In the genomic region with DNA sequence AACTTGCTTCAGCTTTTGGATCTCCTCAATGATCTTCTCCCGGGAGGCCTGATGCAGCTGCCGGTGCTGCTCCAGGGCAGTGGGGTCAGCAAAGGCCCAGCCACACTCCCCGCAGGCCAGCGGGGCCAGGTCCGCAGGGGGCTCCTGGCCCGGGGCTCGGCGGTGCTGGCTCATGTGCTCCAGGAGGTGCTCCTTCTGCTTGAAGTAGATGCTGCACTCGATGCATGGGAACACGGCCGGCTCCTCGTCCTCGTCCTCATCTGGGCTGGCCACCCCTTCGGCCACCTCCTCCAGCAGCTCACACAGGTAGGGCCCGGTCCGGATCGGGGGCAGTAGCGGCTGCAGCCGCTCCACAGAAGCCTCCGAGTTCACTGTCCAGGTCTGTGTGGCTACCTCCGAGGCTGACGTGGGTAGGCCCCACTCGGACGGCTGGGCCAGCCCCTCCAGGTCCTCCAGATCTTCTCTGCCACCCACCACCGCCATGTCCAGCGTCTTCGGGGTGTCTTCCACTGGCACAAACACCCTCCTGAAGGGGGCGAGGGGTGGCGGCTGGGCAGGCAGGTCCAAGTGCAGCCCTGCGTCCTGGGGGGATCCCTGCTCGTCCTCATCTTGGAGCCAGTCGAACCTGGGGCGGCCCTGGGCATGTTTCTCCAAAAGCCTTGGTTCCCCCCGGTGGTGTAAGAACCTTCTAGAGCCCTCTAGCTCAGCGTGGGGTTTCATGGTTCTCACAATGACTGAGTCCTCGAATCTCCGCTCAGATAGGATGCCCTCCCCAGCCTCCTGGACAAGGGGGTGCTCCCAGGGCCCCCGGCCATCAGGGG, we compare ENCODE assay signal across 35 cellular contexts. TPM values are rescaled to one million over a fixed set of nuclear protein-coding genes. Genes with fewer than 3 reads are reported as not detected.
"Had no signal": no experiment of that assay in that cellular context is flagged by ENCODE, and none has a peak within 500 bp of the region (broad histone marks: within the 10 kb centered on the region; RNA-seq: fewer than 3 reads in every experiment).

No MANE protein-coding gene starts in this region.

- H3K4me3 ChIP-seq: ascending aorta, cardiac muscle cell, Peyer's patch had no signal

- H3K4me1 ChIP-seq: Peyer's patch had no signal

- H3K9ac ChIP-seq: KMS-11 had no signal

- H3K27me3 ChIP-seq: ascending aorta, cardiac muscle cell, Peyer's patch had no signal

- H3K4me2 ChIP-seq: KMS-11 had no signal

- H3K36me3 ChIP-seq: ascending aorta, Peyer's patch had no signal

- DNase-seq: activated B cell treated with CpG ODN at 0.5 μM for 24 hours; activated CD4-positive, alpha-beta memory T cell treated with anti-CD3 and anti-CD28 coated beads, Interleukin-2, amount 10 ng/mL, durations not matched to agents 7 days and 5 days; activated CD4-positive, alpha-beta T cell treated with anti-CD3 and anti-CD28 coated beads for 4 hours; activated CD4-positive, alpha-beta T cell treated with anti-CD3 and anti-CD28 coated beads, Interleukin-2, amount 50 U/mL, for 1 hour; activated CD4-positive, CD25-positive, alpha-beta regulatory T cell treated with anti-CD3 and anti-CD28 coated beads, Interleukin-2, amount 50 U/mL, for 72 hours; activated CD8-positive, alpha-beta memory T cell treated with anti-CD3 and anti-CD28 coated beads for 24 hours; activated CD8-positive, alpha-beta memory T cell treated with anti-CD3 and anti-CD28 coated beads, Interleukin-2, amount 10 ng/mL, durations not matched to agents 7 days and 5 days; activated effector memory CD4-positive, alpha-beta T cell treated with anti-CD3 and anti-CD28 coated beads, Interleukin-2, amount 50 U/mL, for 16 hours; activated naive CD4-positive, alpha-beta T cell; activated naive CD8-positive, alpha-beta T cell treated with anti-CD3 and anti-CD28 coated beads, Interleukin-2, amount 10 ng/mL, durations not matched to agents 7 days and 5 days; activated T-cell treated with anti-CD3 and anti-CD28 coated beads, Interleukin-2, amount 50 U/mL, for 1 hour; activated T-cell treated with anti-CD3 and anti-CD28 coated beads, Interleukin-2, amount 50 U/mL, for 72 hours; amygdala; NCI-H1105; NCI-H1436; NCI-H1694; NCI-H2029; NCI-H345; NCI-H524 treated with DMSO at 0.1 percent for 48 hours; PC-3; Peyer's patch; RPMI8226; SIG-M5; T-cell; T-helper 17 cell had no signal

- ATAC-seq: activated CD8-positive, alpha-beta memory T cell treated with anti-CD3 and anti-CD28 coated beads, Interleukin-2, amount 10 ng/mL, durations not matched to agents 7 days and 5 days; activated T-cell treated with anti-CD3 and anti-CD28 coated beads, Interleukin-2, amount 50 U/mL, for 72 hours; activated T-helper 17 cell treated with anti-CD3 and anti-CD28 coated beads, Interleukin-2, amount 50 U/mL, for 72 hours; PC-3; Right ventricle myocardium inferior; SK-N-SH treated with all-trans-retinoic acid at 6 μM for 48 hours; T-helper 17 cell had no signal

- H3K27ac ChIP-seq: cardiac muscle cell, KMS-11, Peyer's patch, VCaP had no signal

- H3K9me3 ChIP-seq: ascending aorta, Peyer's patch had no signal

RNA-seq across cellular contexts. Expression of gene RASAL3, which starts 24.3 kb away (rescaled TPM):
- total RNA-seq: cardiac muscle cell, MCF 10A, NCI-H460, PC-3, SK-MEL-5 had no signal
- polyA plus RNA-seq: cardiac muscle cell had no signal

RNA-seq across cellular contexts. Expression of gene PGLYRP2, which starts 39.3 kb away (rescaled TPM):
- total RNA-seq: activated B cell treated with CpG ODN at 0.5 μM for 24 hours, ascending aorta, cardiac muscle cell, MCF 10A, NCI-H460, PC-3, Peyer's patch, Right ventricle myocardium inferior, SK-MEL-5, T-helper 17 cell had no signal
- polyA plus RNA-seq: cardiac muscle cell had no signal
